In the genomic region with DNA sequence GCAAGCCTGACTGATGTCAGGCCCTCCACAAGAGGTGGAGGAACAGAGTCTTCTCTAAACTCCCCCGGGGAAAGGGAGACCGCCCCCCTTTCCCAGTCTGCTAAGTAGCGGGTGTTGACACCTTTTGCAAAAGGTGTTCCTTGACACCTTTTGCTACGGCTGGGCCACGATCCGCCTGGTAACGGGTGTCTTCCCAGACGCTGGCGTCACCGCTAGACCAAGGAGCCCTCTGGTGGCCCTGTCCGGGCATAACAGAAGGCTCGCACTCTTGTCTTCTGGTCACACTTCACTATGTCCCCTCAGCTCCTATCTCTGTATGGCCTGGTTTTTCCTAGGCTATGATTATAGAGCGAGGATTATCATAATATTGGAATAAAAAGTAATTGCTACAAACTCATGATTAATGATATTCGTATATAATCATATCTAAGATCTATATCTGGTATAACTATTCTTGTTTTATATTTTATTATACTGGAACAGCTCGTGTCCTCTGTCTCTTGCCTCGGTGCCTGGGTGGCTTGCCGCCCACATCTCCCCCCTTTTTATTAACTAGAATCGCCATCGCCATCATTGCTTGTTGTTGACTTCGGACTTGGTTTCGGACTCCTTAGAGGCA, we compare ENCODE assay signal across 7 cellular contexts. TPM values are rescaled to one million over a fixed set of nuclear protein-coding genes. Genes with fewer than 3 reads are reported as not detected.
DNase-seq lines count a peak whose midpoint lies in the region; ATAC-seq and TF ChIP-seq lines count a peak whose summit lies in the region.
"Not testable (repeated sequence)": the region's sequence is repeated elsewhere in the genome, so short reads cannot be mapped to it uniquely, and the experiment has no call there.

No MANE protein-coding gene starts in this region.

- H3K4me1 ChIP-seq in ascending aorta: not testable (repeated sequence)
- H3K4me1 ChIP-seq in esophagus squamous epithelium: peaks cover 0 to 27% (median 3%) of the 10 kb centered on the region in 3 donors

- 36 to 74% methylated on average over 9 to 20 of the region's 21 CpGs for WGBS in esophagus squamous epithelium, 2 donors

- H3K36me3 ChIP-seq in ascending aorta: not testable (repeated sequence)
- peaks cover 0 to 13% (median 0%) of the 10 kb centered on the region in 3 donors for H3K36me3 ChIP-seq in esophagus squamous epithelium

- TF ChIP-seq CTCF in WI38 (IDR thresholded peaks at IDR 0.05; ENCODE audit: low read depth, low read length) (peak; percentile 49), ascending aorta (IDR thresholded peaks at IDR 0.05) (peak; percentile 43 to 53 (median 43)), esophagus squamous epithelium (IDR thresholded peaks at IDR 0.05) (peak in 5 of 6 experiments; percentile 35 to 58 (median 48)), retinal pigment epithelial cell (conservative IDR thresholded peaks at IDR 0.05; ENCODE audit: low read depth, low read length) (peak; percentile 50)

- H3K4me3 ChIP-seq in WI38 (ENCODE audit: low read depth, low read length); ascending aorta; esophagus squamous epithelium; retinal pigment epithelial cell (ENCODE audit: low read length): not testable (repeated sequence)

- peak; percentile 37 for ATAC-seq in left lobe of liver

- DNase-seq in ELR (ENCODE audit: low read depth) (peak; percentile 12), NAMALWA (ENCODE audit: low spot score) (peak; percentile 28)
- not testable (repeated sequence) for DNase-seq in ascending aorta (ENCODE audit: low spot score in 2 of 2); esophagus squamous epithelium (lab: John Stamatoyannopoulos, UW); left lobe of liver (ENCODE audit: low spot score); retinal pigment epithelial cell (ENCODE audit: low read depth)

- H3K9me3 ChIP-seq in ascending aorta, esophagus squamous epithelium: not testable (repeated sequence)

- intact Hi-C loops in ascending aorta (cut with DNase I); esophagus squamous epithelium (cut with DNase I): not testable (repeated sequence)

- not testable (repeated sequence) for TF ChIP-seq POLR2A in esophagus squamous epithelium (IDR thresholded peaks at IDR 0.05)

- H3K27ac ChIP-seq in ascending aorta, esophagus squamous epithelium: not testable (repeated sequence)

- not testable (repeated sequence) for H3K27me3 ChIP-seq in ascending aorta, esophagus squamous epithelium

RNA-seq across cellular contexts. Expression of a gene that starts 21.5 kb away (rescaled TPM):
- total RNA-seq in ascending aorta (10.5 TPM), esophagus squamous epithelium (10 to 100 TPM; 24.8 to 51.9 (median 40.3) TPM), left lobe of liver (7.8 TPM)

RNA-seq across cellular contexts. Expression of a gene that starts 59.2 kb away (rescaled TPM):
- not detected for total RNA-seq in ascending aorta
- 100 to 1,000 TPM; 188 to 463 (median 228) TPM for total RNA-seq in esophagus squamous epithelium
- total RNA-seq in left lobe of liver: 0.45 TPM

Comparison
In these comparisons a context has a peak if more than half of its experiments do, and no peak if none do; other contexts are left out.
1. RNA of a gene that starts 59.2 kb away (total RNA-seq): 188 to 463 TPM in esophagus squamous epithelium; 0.45 TPM in left lobe of liver (single experiment) and not detected in ascending aorta (single experiment); every median in the first group is over 100 times any median in the second.
2. Peak in every context shown above with its lines, with median percentiles within 50 percentile points of each other: CTCF ChIP-seq.